ENCODE assay signal across 30 cellular contexts in genomic region chr4:151321586-151321985, GRCh38. TPM values are rescaled to one million over a fixed set of nuclear protein-coding genes. Genes with fewer than 3 reads are reported as not detected.
A peak's percentile ranks its signal among the peaks of the same experiment; 100 is the strongest.
DNase-seq lines count a peak whose midpoint lies in the region; ATAC-seq and TF ChIP-seq lines count a peak whose summit lies in the region.
"Had no signal": no experiment of that assay in that cellular context is flagged by ENCODE, and none has a peak within 500 bp of the region (broad histone marks: within the 10 kb centered on the region; RNA-seq: fewer than 3 reads in every experiment).

No MANE protein-coding gene starts in this region.

- peaks cover 0 to 56% (median 30%) of the 10 kb centered on the region in 12 donors for H3K4me1 ChIP-seq in heart left ventricle

- peaks cover 0 to 18% (median 0%) of the 10 kb centered on the region in 9 donors for H3K27me3 ChIP-seq in heart left ventricle
- H3K27me3 ChIP-seq: gastrocnemius medialis had no signal

- TF ChIP-seq POLR2A in heart left ventricle (IDR thresholded peaks at IDR 0.05): no peak

- H3K36me3 ChIP-seq in heart left ventricle: no peaks in the 10 kb centered on the region
- H3K36me3 ChIP-seq: gastrocnemius medialis, spleen had no signal

- intact Hi-C loops in heart left ventricle (cut with DNase I) (loop anchor here in 5 of 10 donors (5.0 to 10.0 kb wide), 3 partner anchors 39 to 207 kb away; partner anchors contain the start of gene PRSS48 (in 1 of the 5)), cardiac septum (cut with DNase I) (no loop called here)

- no peaks in the 10 kb centered on the region for H3K27me3 Mint-ChIP-seq in chondrocyte (ENCODE audit: low read depth)
- no peaks in the 10 kb centered on the region for H3K27me3 Mint-ChIP-seq in neural crest cell (ENCODE audit: low read depth)
- H3K27me3 Mint-ChIP-seq in type B pancreatic cell: no peaks in the 10 kb centered on the region
- peaks cover 53% of the 10 kb centered on the region for H3K27me3 Mint-ChIP-seq in activated CD8-positive, alpha-beta memory T cell treated with anti-CD3 and anti-CD28 coated beads, Interleukin-2, amount 10 ng/mL, durations not matched to agents 7 days and 5 days

- H3K27ac Mint-ChIP-seq in chondrocyte (ENCODE audit: unreplicated experiment) (peak overlapping the region; percentile 81), neural crest cell (ENCODE audit: unreplicated experiment) (no peak overlapping the region), type B pancreatic cell (no peak overlapping the region)
- H3K27ac Mint-ChIP-seq in activated CD8-positive, alpha-beta memory T cell treated with anti-CD3 and anti-CD28 coated beads, Interleukin-2, amount 10 ng/mL, durations not matched to agents 7 days and 5 days: no peak overlapping the region
- H3K27ac Mint-ChIP-seq: activated CD4-positive, alpha-beta memory T cell treated with anti-CD3 and anti-CD28 coated beads, Interleukin-2, amount 10 ng/mL, durations not matched to agents 7 days and 5 days; activated naive CD8-positive, alpha-beta T cell treated with anti-CD3 and anti-CD28 coated beads, Interleukin-2, amount 10 ng/mL, durations not matched to agents 7 days and 5 days; CD8-positive, alpha-beta T cell; stimulated activated naive B cell treated with anti-CD40 and anti-IgM and Interleukin-4, amounts not matched to agents 10 μg/mL and 1 μg/mL and 100 μg/mL, for 72 hours had no signal

- H3K27ac ChIP-seq in heart left ventricle (peak overlapping the region in 9 of 12 donors; percentile 6 to 96 (median 94)), caudate nucleus (ENCODE audit: low read depth, low read length) (no peak overlapping the region)
- H3K27ac ChIP-seq: spleen had no signal

- H3K4me1 Mint-ChIP-seq in chondrocyte (ENCODE audit: low read depth): peaks cover 57% of the 10 kb centered on the region
- H3K4me1 Mint-ChIP-seq in neural crest cell: peaks cover 56% of the 10 kb centered on the region
- H3K4me1 Mint-ChIP-seq in type B pancreatic cell (ENCODE audit: unreplicated experiment): peaks cover 36% of the 10 kb centered on the region
- peaks cover 4% of the 10 kb centered on the region for H3K4me1 Mint-ChIP-seq in activated CD8-positive, alpha-beta memory T cell treated with anti-CD3 and anti-CD28 coated beads, Interleukin-2, amount 10 ng/mL, durations not matched to agents 7 days and 5 days

- H3K9me3 Mint-ChIP-seq in chondrocyte (ENCODE audit: low read depth) (no peaks in the 10 kb centered on the region), neural crest cell (no peaks in the 10 kb centered on the region), type B pancreatic cell (no peaks in the 10 kb centered on the region)
- no peaks in the 10 kb centered on the region for H3K9me3 Mint-ChIP-seq in activated CD8-positive, alpha-beta memory T cell treated with anti-CD3 and anti-CD28 coated beads, Interleukin-2, amount 10 ng/mL, durations not matched to agents 7 days and 5 days (ENCODE audit: low read depth)
- H3K9me3 Mint-ChIP-seq: activated CD4-positive, alpha-beta memory T cell treated with anti-CD3 and anti-CD28 coated beads, Interleukin-2, amount 10 ng/mL, durations not matched to agents 7 days and 5 days; activated naive CD8-positive, alpha-beta T cell treated with anti-CD3 and anti-CD28 coated beads, Interleukin-2, amount 10 ng/mL, durations not matched to agents 7 days and 5 days; CD8-positive, alpha-beta T cell had no signal

- no peak for DNase-seq in heart left ventricle
- no peak for DNase-seq in cardiac septum (ENCODE audit: low spot score)
- DNase-seq in chondrocyte (ENCODE audit: low spot score): no peak
- DNase-seq in neural crest cell (ENCODE audit: low read depth, low spot score): no peak
- DNase-seq in type B pancreatic cell (ENCODE audit: extremely low spot score, unreplicated experiment): no peak
- DNase-seq in mucosa of gallbladder (ENCODE audit: low spot score): no peak
- no peak for DNase-seq in caudate nucleus (lab: John Stamatoyannopoulos, UW)
- no peak for DNase-seq in activated CD8-positive, alpha-beta memory T cell treated with anti-CD3 and anti-CD28 coated beads, Interleukin-2, amount 10 ng/mL, durations not matched to agents 7 days and 5 days
- DNase-seq: activated CD4-positive, alpha-beta memory T cell treated with anti-CD3 and anti-CD28 coated beads, Interleukin-2, amount 10 ng/mL, durations not matched to agents 7 days and 5 days; activated effector memory CD4-positive, alpha-beta T cell treated with Interleukin-2 at 50 U/mL for 16 hours; activated naive CD8-positive, alpha-beta T cell treated with anti-CD3 and anti-CD28 coated beads, Interleukin-2, amount 10 ng/mL, durations not matched to agents 7 days and 5 days; AML-193; CD8-positive, alpha-beta T cell; DMS153; effector memory CD4-positive, alpha-beta T cell; gastrocnemius medialis; kidney; MM.1S; NCI-H1436; NCI-H82; nucleus accumbens; spleen; stimulated activated CD4-positive, alpha-beta T cell treated with anti-CD3 and anti-CD28 coated beads, Interleukin-4, amount 100 ng/mL, for 1 hour; stimulated activated naive B cell treated with anti-CD40 and anti-IgM and Interleukin-4, amounts not matched to agents 10 μg/mL and 1 μg/mL and 100 μg/mL, for 72 hours; SW 1271 had no signal

- H3K4me3 Mint-ChIP-seq in chondrocyte (ENCODE audit: unreplicated experiment) (no peak overlapping the region), neural crest cell (peak overlapping the region; percentile 20), type B pancreatic cell (peak overlapping the region; percentile 9)
- no peak overlapping the region for H3K4me3 Mint-ChIP-seq in activated CD8-positive, alpha-beta memory T cell treated with anti-CD3 and anti-CD28 coated beads, Interleukin-2, amount 10 ng/mL, durations not matched to agents 7 days and 5 days
- H3K4me3 Mint-ChIP-seq: activated CD4-positive, alpha-beta memory T cell treated with anti-CD3 and anti-CD28 coated beads, Interleukin-2, amount 10 ng/mL, durations not matched to agents 7 days and 5 days; activated naive CD8-positive, alpha-beta T cell treated with anti-CD3 and anti-CD28 coated beads, Interleukin-2, amount 10 ng/mL, durations not matched to agents 7 days and 5 days; CD8-positive, alpha-beta T cell; stimulated activated naive B cell treated with anti-CD40 and anti-IgM and Interleukin-4, amounts not matched to agents 10 μg/mL and 1 μg/mL and 100 μg/mL, for 72 hours had no signal

- no peak overlapping the region for H3K4me3 ChIP-seq in heart left ventricle
- H3K4me3 ChIP-seq: gastrocnemius medialis, lung, spleen had no signal

- H3K9me3 ChIP-seq in heart left ventricle: no peaks in the 10 kb centered on the region
- H3K9me3 ChIP-seq: gastrocnemius medialis, spleen had no signal

- TF ChIP-seq CTCF in heart left ventricle (IDR thresholded peaks at IDR 0.05): no peak
- TF ChIP-seq CTCF in chondrocyte (IDR thresholded peaks at IDR 0.05): no peak
- no peak for TF ChIP-seq CTCF in neural crest cell (conservative IDR thresholded peaks at IDR 0.05)
- no peak for TF ChIP-seq CTCF in type B pancreatic cell (conservative IDR thresholded peaks at IDR 0.05)

- H3K36me3 Mint-ChIP-seq in chondrocyte (ENCODE audit: low read depth) (peaks cover 1% of the 10 kb centered on the region), neural crest cell (ENCODE audit: low read depth) (peaks cover 3% of the 10 kb centered on the region), type B pancreatic cell (peaks cover 8% of the 10 kb centered on the region)
- no peaks in the 10 kb centered on the region for H3K36me3 Mint-ChIP-seq in activated CD8-positive, alpha-beta memory T cell treated with anti-CD3 and anti-CD28 coated beads, Interleukin-2, amount 10 ng/mL, durations not matched to agents 7 days and 5 days
- H3K36me3 Mint-ChIP-seq: activated naive CD8-positive, alpha-beta T cell treated with anti-CD3 and anti-CD28 coated beads, Interleukin-2, amount 10 ng/mL, durations not matched to agents 7 days and 5 days; CD8-positive, alpha-beta T cell; stimulated activated naive B cell treated with anti-CD40 and anti-IgM and Interleukin-4, amounts not matched to agents 10 μg/mL and 1 μg/mL and 100 μg/mL, for 72 hours had no signal

- ATAC-seq in heart left ventricle: no peak
- no peak for ATAC-seq in activated CD8-positive, alpha-beta memory T cell treated with anti-CD3 and anti-CD28 coated beads, Interleukin-2, amount 10 ng/mL, durations not matched to agents 7 days and 5 days
- ATAC-seq: CD8-positive, alpha-beta T cell; esophagus mucosa; gastrocnemius medialis; stimulated activated naive B cell treated with anti-CD40 and anti-IgM and Interleukin-4, amounts not matched to agents 10 μg/mL and 1 μg/mL and 100 μg/mL, for 72 hours had no signal

- CTCF ChIA-PET in activated CD8-positive, alpha-beta memory T cell treated with anti-CD3 and anti-CD28 coated beads, Interleukin-2, amount 10 ng/mL, durations not matched to agents 7 days and 5 days (lab: Charles Lee): no interaction called here

- WGBS in heart left ventricle, 4 donors: 43 to 66% (median 51%) methylated on average over 1 of the region's 1 CpG

RNA-seq across cellular contexts. Expression of gene SH3D19, which starts 3.8 kb away (rescaled TPM):
- total RNA-seq in heart left ventricle (100 to 1,000 TPM in 8 of 9 donors, 10 to 100 TPM in 1; 91.1 to 173 (median 139) TPM), cardiac septum (142 TPM), chondrocyte (31.2 to 57.5 TPM (median 32.0 TPM) in 3 replicates), neural crest cell (25.1 and 28.6 TPM in 2 replicates), type B pancreatic cell (ENCODE audit: low replicate concordance) (24.3 and 29.3 TPM in 2 replicates), mucosa of gallbladder (136 TPM)
- 10 to 100 TPM; 60.4 to 61.7 TPM for polyA plus RNA-seq in heart left ventricle
- not detected for total RNA-seq in activated CD8-positive, alpha-beta memory T cell treated with anti-CD3 and anti-CD28 coated beads, Interleukin-2, amount 10 ng/mL, durations not matched to agents 7 days and 5 days
- total RNA-seq: activated CD4-positive, alpha-beta memory T cell treated with anti-CD3 and anti-CD28 coated beads, Interleukin-2, amount 10 ng/mL, durations not matched to agents 7 days and 5 days; activated naive CD8-positive, alpha-beta T cell treated with anti-CD3 and anti-CD28 coated beads, Interleukin-2, amount 10 ng/mL, durations not matched to agents 7 days and 5 days had no signal

RNA-seq across cellular contexts. Expression of gene PRSS48, which starts 44.6 kb away (rescaled TPM):
- total RNA-seq in heart left ventricle (not detected), cardiac septum (not detected), chondrocyte (not detected in 3 replicates), neural crest cell (not detected in 2 replicates), type B pancreatic cell (ENCODE audit: low replicate concordance) (not detected in 2 replicates), mucosa of gallbladder (not detected)
- not detected for polyA plus RNA-seq in heart left ventricle
- total RNA-seq in activated CD8-positive, alpha-beta memory T cell treated with anti-CD3 and anti-CD28 coated beads, Interleukin-2, amount 10 ng/mL, durations not matched to agents 7 days and 5 days: not detected
- total RNA-seq: A172; activated CD4-positive, alpha-beta memory T cell treated with anti-CD3 and anti-CD28 coated beads, Interleukin-2, amount 10 ng/mL, durations not matched to agents 7 days and 5 days; activated naive CD8-positive, alpha-beta T cell treated with anti-CD3 and anti-CD28 coated beads, Interleukin-2, amount 10 ng/mL, durations not matched to agents 7 days and 5 days; CD8-positive, alpha-beta T cell; esophagus mucosa; G401; gastrocnemius medialis; kidney; lung; pulmonary artery endothelial cell; spleen had no signal
- polyA plus RNA-seq: lung, spleen had no signal

Comparison
In these comparisons a context has a peak if more than half of its experiments do, and no peak if none do; other contexts are left out.
1. H3K4me3 Mint-ChIP-seq: peak in neural crest cell (single experiment) and type B pancreatic cell (single experiment); none in chondrocyte (single experiment) and activated CD8-positive, alpha-beta memory T cell treated with anti-CD3 and anti-CD28 coated beads, Interleukin-2, amount 10 ng/mL, durations not matched to agents 7 days and 5 days (single experiment).
2. RNA of gene SH3D19, which starts 3.8 kb away (total RNA-seq): 142 TPM in cardiac septum (single experiment), 91.1 to 173 TPM in heart left ventricle, 136 TPM in mucosa of gallbladder (single experiment), 31.2 to 57.5 TPM in chondrocyte, 25.1 to 28.6 TPM in neural crest cell and 24.3 to 29.3 TPM in type B pancreatic cell; not detected in activated CD8-positive, alpha-beta memory T cell treated with anti-CD3 and anti-CD28 coated beads, Interleukin-2, amount 10 ng/mL, durations not matched to agents 7 days and 5 days; every median in the first group is over 10 times any median in the second.